2 cellular contexts compared by ENCODE assay signal in the genomic region with DNA sequence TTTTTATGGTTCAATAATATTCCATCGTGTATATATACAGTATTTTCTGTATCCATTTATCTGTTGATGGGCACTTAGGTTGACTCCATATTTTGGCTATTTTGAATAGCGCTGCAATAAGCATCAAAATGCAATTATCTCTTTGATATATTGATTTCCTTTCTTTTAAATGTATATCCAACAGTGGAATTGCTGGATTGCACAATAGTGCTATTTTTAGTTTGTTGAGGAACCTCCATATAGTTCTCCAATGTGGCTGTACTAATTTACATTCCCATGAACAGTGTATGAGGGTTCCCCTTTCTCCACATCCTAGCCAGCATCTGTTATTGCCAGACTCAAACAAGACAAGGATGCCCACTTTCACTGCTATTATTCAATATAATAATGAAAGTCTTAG.
TF ChIP-seq lines count a peak whose summit lies in the region.

No MANE protein-coding gene starts in this region.

TF ChIP-seq in IMR-90, 13 proteins besides CTCF, POLR2A, EP300 and RAD21:
- TF ChIP-seq BHLHE40 (IDR thresholded peaks at IDR 0.05; ENCODE audit: low read depth, low read length) (no peak), CHD1 (IDR thresholded peaks at IDR 0.05; ENCODE audit: low read depth, low read length) (no peak), CEBPB (IDR thresholded peaks at IDR 0.05; ENCODE audit: low read depth, low read length) (peak; percentile 66)
- TF ChIP-seq, protein P1, sequence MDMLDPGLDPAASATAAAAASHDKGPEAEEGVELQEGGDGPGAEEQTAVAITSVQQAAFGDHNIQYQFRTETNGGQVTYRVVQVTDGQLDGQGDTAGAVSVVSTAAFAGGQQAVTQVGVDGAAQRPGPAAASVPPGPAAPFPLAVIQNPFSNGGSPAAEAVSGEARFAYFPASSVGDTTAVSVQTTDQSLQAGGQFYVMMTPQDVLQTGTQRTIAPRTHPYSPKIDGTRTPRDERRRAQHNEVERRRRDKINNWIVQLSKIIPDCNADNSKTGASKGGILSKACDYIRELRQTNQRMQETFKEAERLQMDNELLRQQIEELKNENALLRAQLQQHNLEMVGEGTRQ (IDR thresholded peaks at IDR 0.05; ENCODE audit: low read depth, low read length): no peak

TF ChIP-seq in K562, 482 proteins besides CTCF, POLR2A, EP300 and RAD21:
- TF ChIP-seq MAZ (CRISPR knock-in tag; conservative IDR thresholded peaks at IDR 0.05 in 1 of 2, IDR thresholded peaks at IDR 0.05 in 1 of 2) (no peak), CEBPB (tag; IDR thresholded peaks at IDR 0.05) (peak; percentile 58), DACH1 (IDR thresholded peaks at IDR 0.05; ENCODE audit: partially characterized antibody) (no peak), CREBBP (IDR thresholded peaks at IDR 0.05; ENCODE audit: low read depth, low read length) (no peak), ZNF780A (CRISPR knock-in tag; IDR thresholded peaks at IDR 0.05) (no peak), CEBPG (CRISPR knock-in tag; IDR thresholded peaks at IDR 0.05) (no peak), CEBPG (tag; conservative IDR thresholded peaks at IDR 0.05 in 1 of 2, IDR thresholded peaks at IDR 0.05 in 1 of 2) (peak in 1 of 2 experiments; percentile 40; a peak in 1 of 4 replicates)
- TF ChIP-seq, protein P2, sequence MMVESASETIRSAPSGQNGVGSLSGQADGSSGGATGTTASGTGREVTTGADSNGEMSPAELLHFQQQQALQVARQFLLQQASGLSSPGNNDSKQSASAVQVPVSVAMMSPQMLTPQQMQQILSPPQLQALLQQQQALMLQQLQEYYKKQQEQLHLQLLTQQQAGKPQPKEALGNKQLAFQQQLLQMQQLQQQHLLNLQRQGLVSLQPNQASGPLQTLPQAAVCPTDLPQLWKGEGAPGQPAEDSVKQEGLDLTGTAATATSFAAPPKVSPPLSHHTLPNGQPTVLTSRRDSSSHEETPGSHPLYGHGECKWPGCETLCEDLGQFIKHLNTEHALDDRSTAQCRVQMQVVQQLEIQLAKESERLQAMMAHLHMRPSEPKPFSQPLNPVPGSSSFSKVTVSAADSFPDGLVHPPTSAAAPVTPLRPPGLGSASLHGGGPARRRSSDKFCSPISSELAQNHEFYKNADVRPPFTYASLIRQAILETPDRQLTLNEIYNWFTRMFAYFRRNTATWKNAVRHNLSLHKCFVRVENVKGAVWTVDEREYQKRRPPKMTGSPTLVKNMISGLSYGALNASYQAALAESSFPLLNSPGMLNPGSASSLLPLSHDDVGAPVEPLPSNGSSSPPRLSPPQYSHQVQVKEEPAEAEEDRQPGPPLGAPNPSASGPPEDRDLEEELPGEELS (CRISPR knock-in tag; IDR thresholded peaks at IDR 0.05; ENCODE audit: borderline replicate concordance): no peak
TF ChIP-seq in K562: peak in this region for 2.
